In genomic region chr2:206986943-206987342, GRCh38 we compare ENCODE assay signal across 30 cellular contexts.
"Had no signal": no experiment of that assay in that cellular context is flagged by ENCODE, and none has a peak within 500 bp of the region (broad histone marks: within the 10 kb centered on the region; RNA-seq: fewer than 3 reads in every experiment).

No MANE protein-coding gene starts in this region.

- H3K27me3 ChIP-seq: colonic mucosa, gastrocnemius medialis, neutrophil, right atrium auricular region, suprapubic skin, transverse colon, upper lobe of right lung, uterus had no signal

- ATAC-seq: esophagus mucosa; gastrocnemius medialis; left lobe of liver; mucosa of descending colon; natural killer cell treated with Interleukin-12 subunit alpha and Interleukin-12 subunit beta and Interleukin-15 and Interleukin-18, amount 100 ng/mL, for 72 hours; sciatic nerve; upper lobe of right lung had no signal

- H3K36me3 ChIP-seq: colonic mucosa, gastrocnemius medialis, neutrophil, prostate gland, right atrium auricular region, suprapubic skin, transverse colon, upper lobe of right lung, uterus had no signal

- H3K4me1 ChIP-seq: colonic mucosa, prostate gland, uterus had no signal

- H3K4me2 ChIP-seq: smooth muscle cell had no signal

- H3K27ac ChIP-seq: colonic mucosa, epithelial cell of prostate, gastrocnemius medialis, neutrophil, prostate gland, right atrium auricular region, suprapubic skin, transverse colon, upper lobe of right lung, uterus had no signal

- DNase-seq: colonic mucosa; effector CD8-positive, alpha-beta T cell; foreskin fibroblast; gastrocnemius medialis; head of caudate nucleus; mesenchymal stem cell; mucosa of descending colon; naive B cell; stimulated activated CD4-positive, alpha-beta T cell treated with anti-CD3 and anti-CD28 coated beads, Interleukin-12 subunit alpha, Interleukin-12 subunit beta, amount 100 ng/mL, for 4 hours; stimulated activated CD4-positive, alpha-beta T cell treated with anti-CD3 and anti-CD28 coated beads, Interleukin-1b, Interleukin-23, amount 100 ng/mL, for 48 hours; stimulated activated CD4-positive, alpha-beta T cell treated with anti-CD3 and anti-CD28 coated beads, Interleukin-4, amount 100 ng/mL, for 1 hour; stimulated activated CD8-positive, alpha-beta memory T cell treated with anti-CD3 and anti-CD28 coated beads, Interleukin-4, amount 100 ng/mL, for 48 hours; transverse colon; upper lobe of right lung; uterus had no signal

- H3K9me3 ChIP-seq: colonic mucosa, gastrocnemius medialis, mucosa of descending colon, neutrophil, prostate gland, right atrium auricular region, suprapubic skin, transverse colon, upper lobe of right lung, uterus had no signal

- H3K4me3 Mint-ChIP-seq: dendritic cell treated with granulocyte-macrophage colony-stimulating factor and Interleukin-4, amounts not matched to agents 40 ng/mL and 50 ng/mL, for 4 days; endodermal cell; mesothelial cell of epicardium; naive B cell; natural killer cell treated with Interleukin-12 subunit alpha and Interleukin-12 subunit beta and Interleukin-15 and Interleukin-18, amount 100 ng/mL, for 72 hours; neural crest cell; stimulated activated naive CD8-positive, alpha-beta T cell treated with anti-CD3 and anti-CD28 coated beads, Interleukin-15, Interleukin-2, amounts not matched to agents 100 ng/mL and 50 ng/mL, for 24 hours had no signal

- H3K9me3 Mint-ChIP-seq: dendritic cell treated with granulocyte-macrophage colony-stimulating factor and Interleukin-4, amounts not matched to agents 40 ng/mL and 50 ng/mL, for 4 days; endodermal cell; mesothelial cell of epicardium; neural crest cell; stimulated activated naive CD8-positive, alpha-beta T cell treated with anti-CD3 and anti-CD28 coated beads, Interleukin-15, Interleukin-2, amounts not matched to agents 100 ng/mL and 50 ng/mL, for 24 hours had no signal

- H3K27ac Mint-ChIP-seq: dendritic cell treated with granulocyte-macrophage colony-stimulating factor and Interleukin-4, amounts not matched to agents 40 ng/mL and 50 ng/mL, for 4 days; endodermal cell; mesothelial cell of epicardium; stimulated activated naive CD8-positive, alpha-beta T cell treated with anti-CD3 and anti-CD28 coated beads, Interleukin-15, Interleukin-2, amounts not matched to agents 100 ng/mL and 50 ng/mL, for 24 hours had no signal

- H3K4me3 ChIP-seq: colonic mucosa, gastrocnemius medialis, mucosa of descending colon, prostate gland, right atrium auricular region, smooth muscle cell, suprapubic skin, transverse colon, upper lobe of right lung, uterus had no signal

- H3K27me3 Mint-ChIP-seq: dendritic cell treated with granulocyte-macrophage colony-stimulating factor and Interleukin-4, amounts not matched to agents 40 ng/mL and 50 ng/mL, for 4 days; stimulated activated naive CD8-positive, alpha-beta T cell treated with anti-CD3 and anti-CD28 coated beads, Interleukin-15, Interleukin-2, amounts not matched to agents 100 ng/mL and 50 ng/mL, for 24 hours had no signal
